2 cellular contexts compared by ENCODE assay signal in genomic region chr1:183597656-183598055, GRCh38.
TF ChIP-seq lines count a peak whose summit lies in the region.

No MANE protein-coding gene starts in this region.

TF ChIP-seq in SK-N-SH treated with all-trans-retinoic acid at 6 μM for 48 hours, 23 proteins besides CTCF, POLR2A, EP300 and RAD21 (continued from another document):
- TF ChIP-seq TSHZ2 (CRISPR knock-in tag; IDR thresholded peaks at IDR 0.05) = no peak
- no peak for TF ChIP-seq BACH2 (CRISPR knock-in tag; IDR thresholded peaks at IDR 0.05; ENCODE audit: borderline replicate concordance)
- TF ChIP-seq POU6F1 (CRISPR knock-in tag; IDR thresholded peaks at IDR 0.05; ENCODE audit: borderline replicate concordance, low read depth) = no peak
- TF ChIP-seq ESRRG (CRISPR knock-in tag; IDR thresholded peaks at IDR 0.05) = no peak
- TF ChIP-seq PPARA (CRISPR knock-in tag; IDR thresholded peaks at IDR 0.05; ENCODE audit: borderline replicate concordance) = no peak
- no peak for TF ChIP-seq GLIS3 (CRISPR knock-in tag; IDR thresholded peaks at IDR 0.05)
- no peak for TF ChIP-seq ISL1 (CRISPR knock-in tag; IDR thresholded peaks at IDR 0.05)
- no peak for TF ChIP-seq TOX (CRISPR knock-in tag; IDR thresholded peaks at IDR 0.05; ENCODE audit: borderline replicate concordance)
- no peak for TF ChIP-seq ARNTL (CRISPR knock-in tag; IDR thresholded peaks at IDR 0.05; ENCODE audit: borderline replicate concordance, low read depth)

TF ChIP-seq in SK-N-SH, 30 proteins besides CTCF, POLR2A, EP300 and RAD21 (continued from another document):
- TF ChIP-seq REST (IDR thresholded peaks at IDR 0.05; ENCODE audit: low read depth, low read length) (no peak), USF1 (IDR thresholded peaks at IDR 0.05; ENCODE audit: borderline replicate concordance, low read depth) (no peak), MEF2A (IDR thresholded peaks at IDR 0.05; ENCODE audit: borderline replicate concordance, low read depth) (no peak)
